ENCODE assay signal across 18 cellular contexts in the genomic region with DNA sequence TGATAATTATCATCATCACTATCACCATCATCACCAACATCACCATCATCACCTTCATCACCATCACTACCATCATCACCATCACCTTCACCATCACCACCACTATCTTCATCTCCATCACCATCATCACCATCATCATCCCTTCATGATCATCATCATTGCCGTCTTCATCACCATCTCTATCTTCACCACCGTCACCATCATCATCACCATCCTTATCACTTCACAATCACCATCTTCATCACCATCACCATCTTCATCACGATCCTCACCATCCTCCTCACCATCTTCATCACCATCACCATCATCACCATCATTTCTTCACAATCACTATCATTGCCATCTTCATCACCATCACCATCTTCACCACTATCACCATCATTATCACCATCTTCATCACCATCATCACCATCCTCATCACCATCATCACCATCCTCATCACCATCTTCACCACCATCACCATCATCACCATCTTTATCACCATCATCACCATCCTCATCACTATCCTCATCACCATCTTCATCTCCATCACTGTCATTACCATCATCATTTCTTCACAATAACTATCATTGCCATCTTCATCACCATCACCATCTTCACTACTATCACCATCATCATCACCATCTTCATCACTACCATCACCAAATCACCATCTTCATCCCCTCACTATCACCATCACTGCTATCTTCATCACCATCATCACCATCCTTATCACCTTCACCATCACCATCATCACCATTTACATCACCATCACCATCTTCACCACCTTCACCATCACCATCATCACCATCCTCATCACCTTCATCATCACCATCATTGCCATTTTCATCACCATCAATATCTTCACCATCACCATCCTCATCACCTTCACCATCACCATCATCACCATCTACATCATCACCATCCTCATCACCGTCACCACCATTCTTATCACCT.
DNase-seq lines count a peak whose midpoint lies in the region; ATAC-seq, FAIRE-seq and TF ChIP-seq lines count a peak whose summit lies in the region.
"Had no signal": no experiment of that assay in that cellular context is flagged by ENCODE, and none has a peak within 500 bp of the region (broad histone marks: within the 10 kb centered on the region; RNA-seq: fewer than 3 reads in every experiment).

No MANE protein-coding gene starts in this region.

- peaks cover 6% of the 10 kb centered on the region for H3K36me3 Mint-ChIP-seq in T-cell
- peaks cover 7% of the 10 kb centered on the region for H3K36me3 Mint-ChIP-seq in activated CD4-positive, alpha-beta memory T cell treated with anti-CD3 and anti-CD28 coated beads, Interleukin-2, amount 10 ng/mL, durations not matched to agents 7 days and 5 days (ENCODE audit: low read depth)

- WGBS in IMR-90 (ENCODE audit: extremely low coverage in 2 of 2, insufficient read length in 1 of 2), 2 experiments, result 77 to 100% methylated on average over 2 to 4 of the region's 4 CpGs
- WGBS in H1 (ENCODE audit: extremely low coverage in 1 of 2, insufficient coverage in 1 of 2, insufficient read length in 1 of 2, insufficient replicate concordance in 2 of 2, low coverage in 1 of 2, low lambda C conversion rate in 2 of 2, missing lambda C conversion rate in 1 of 2), 2 experiments, result 87 to 100% methylated on average over 3 to 4 of the region's 4 CpGs

- H3K79me2 ChIP-seq in H1 (ENCODE audit: control insufficient read depth in 1 of 2, insufficient read depth in 2 of 2, low read length in 2 of 2), result peaks cover 8 to 23% of the 10 kb centered on the region in 2 experiments; a peak in 3 of 4 replicates

- H3K4me1 Mint-ChIP-seq in T-cell, result no peaks in the 10 kb centered on the region
- no peaks in the 10 kb centered on the region for H3K4me1 Mint-ChIP-seq in activated CD4-positive, alpha-beta memory T cell treated with anti-CD3 and anti-CD28 coated beads, Interleukin-2, amount 10 ng/mL, durations not matched to agents 7 days and 5 days
- H3K4me1 Mint-ChIP-seq: B cell, H9 had no signal

- no peak overlapping the region for H3K4me3 ChIP-seq in IMR-90 (ENCODE audit: insufficient read depth, low read depth, low read length)
- H3K4me3 ChIP-seq in H1 (ENCODE audit: extremely low read depth in 1 of 4, insufficient read depth in 2 of 4, low read depth in 3 of 4, low read length in 4 of 4), result no peak overlapping the region
- H3K4me3 ChIP-seq: BLaER1 treated with 17β-estradiol and CSF1 and Interleukin-3, amounts not matched to agents 10 nM and 100 nM had no signal

- dilution Hi-C loops in IMR-90 (cut with HindIII; ENCODE audit: low sequenced_read_pairs, unreplicated experiment), result no loop called here

- H2BK12ac ChIP-seq in H1 (ENCODE audit: low read depth, low read length), result no peak overlapping the region; the same call in 1 of the 2 replicates

- H3K4me3 Mint-ChIP-seq in T-cell, result no peak overlapping the region
- H3K4me3 Mint-ChIP-seq in activated CD4-positive, alpha-beta memory T cell treated with anti-CD3 and anti-CD28 coated beads, Interleukin-2, amount 10 ng/mL, durations not matched to agents 7 days and 5 days, result no peak overlapping the region
- H3K4me3 Mint-ChIP-seq: B cell; CD8-positive, alpha-beta T cell; H9 had no signal

- H3K27ac Mint-ChIP-seq in T-cell, result no peak overlapping the region
- no peak overlapping the region for H3K27ac Mint-ChIP-seq in activated CD4-positive, alpha-beta memory T cell treated with anti-CD3 and anti-CD28 coated beads, Interleukin-2, amount 10 ng/mL, durations not matched to agents 7 days and 5 days
- H3K27ac Mint-ChIP-seq: B cell; CD8-positive, alpha-beta T cell; H9 had no signal

- H3K14ac ChIP-seq in IMR-90 (replicated peaks; ENCODE audit: low read depth, low read length) (no peak overlapping the region), H1 (ENCODE audit: insufficient read length) (no peak overlapping the region)

- CTCF ChIA-PET in IMR-90 (lab: Yijun Ruan, JAX) (no interaction called here), H1 (lab: Charles Lee; ENCODE audit: partially characterized antibody) (no interaction called here), T-cell (lab: Charles Lee) (no interaction called here)
- CTCF ChIA-PET in activated CD4-positive, alpha-beta memory T cell treated with anti-CD3 and anti-CD28 coated beads, Interleukin-2, amount 10 ng/mL, durations not matched to agents 7 days and 5 days (lab: Charles Lee), result no interaction called here

- H3K27ac ChIP-seq in IMR-90 (ENCODE audit: insufficient read depth, low read length), result no peak overlapping the region
- no peak overlapping the region for H3K27ac ChIP-seq in H1 (ENCODE audit: low read depth, low read length)
- H3K27ac ChIP-seq: BLaER1 treated with 17β-estradiol and CSF1 and Interleukin-3, amounts not matched to agents 10 nM and 100 nM; HL-60 had no signal

- H3K56ac ChIP-seq in IMR-90 (ENCODE audit: extremely low read depth, insufficient read depth, low read length) (no peak overlapping the region), H1 (replicated peaks; ENCODE audit: insufficient read length, low read depth, low read length) (peak overlapping the region; percentile 87)

- no peaks in the 10 kb centered on the region for H3K9me1 ChIP-seq in IMR-90 (ENCODE audit: insufficient read depth, low read length)

- intact Hi-C loops in IMR-90 (cut with micrococcal nuclease), result no loop called here

- no peak overlapping the region for H2AK5ac ChIP-seq in IMR-90 (ENCODE audit: low read depth, low read length)
- peak overlapping the region; percentile 26 for H2AK5ac ChIP-seq in H1 (ENCODE audit: low read depth, low read length)

- H3K9me3 ChIP-seq in IMR-90 (ENCODE audit: control insufficient read depth, insufficient read depth, low read length) (peaks cover 6% of the 10 kb centered on the region; the same call in 1 of the 2 replicates), H1 (ENCODE audit: insufficient read depth in 2 of 2, low read depth in 1 of 2, low read length in 1 of 2) (peaks cover 14 to 29% of the 10 kb centered on the region in 2 experiments)

- TF ChIP-seq CTCF in IMR-90 (conservative IDR thresholded peaks at IDR 0.05; ENCODE audit: low read depth, low read length) (no peak), H1 (IDR thresholded peaks at IDR 0.05; ENCODE audit: control extremely low read depth in 1 of 3, insufficient read depth in 1 of 3, low read depth in 1 of 3, low read length in 3 of 3) (no peak)

- H4K20me1 ChIP-seq in IMR-90 (ENCODE audit: insufficient read depth, low read length), result no peaks in the 10 kb centered on the region
- H4K20me1 ChIP-seq in H1 (replicated peaks in 1 of 2; ENCODE audit: control insufficient read depth in 1 of 2, insufficient read depth in 2 of 2, low read length in 2 of 2), result peaks cover 0 to 10% of the 10 kb centered on the region in 2 experiments
- H4K20me1 ChIP-seq: BLaER1 treated with 17β-estradiol and CSF1 and Interleukin-3, amounts not matched to agents 10 nM and 100 nM had no signal

- TF ChIP-seq POLR2A in GM12891 (IDR thresholded peaks at IDR 0.05; ENCODE audit: low read depth, low read length) (no peak), IMR-90 (IDR thresholded peaks at IDR 0.05; ENCODE audit: low read depth, low read length) (no peak), H1 (IDR thresholded peaks at IDR 0.05; ENCODE audit: control extremely low read depth in 1 of 2, low read depth in 2 of 2, low read length in 2 of 2) (no peak)

- POLR2A ChIA-PET in IMR-90 (lab: Charles Lee; ENCODE audit: unreplicated experiment), result no interaction called here
- POLR2A ChIA-PET in H1 (lab: Charles Lee; ENCODE audit: partially characterized antibody), result no interaction called here
- POLR2A ChIA-PET in T-cell (lab: Charles Lee), result no interaction called here
- POLR2A ChIA-PET in activated CD4-positive, alpha-beta memory T cell treated with anti-CD3 and anti-CD28 coated beads, Interleukin-2, amount 10 ng/mL, durations not matched to agents 7 days and 5 days (lab: Charles Lee), result no interaction called here

- no peak overlapping the region for H2AFZ ChIP-seq in IMR-90 (replicated peaks; ENCODE audit: low read length, poor library complexity)
- H2AFZ ChIP-seq in H1 (ENCODE audit: low read length), result no peak overlapping the region

- H2BK120ac ChIP-seq in IMR-90 (ENCODE audit: low read depth, low read length) (no peak overlapping the region), H1 (replicated peaks; ENCODE audit: low read depth, low read length) (no peak overlapping the region)

- H4K5ac ChIP-seq in IMR-90 (ENCODE audit: low read depth, low read length) (no peak overlapping the region), H1 (ENCODE audit: insufficient read length, low read depth, low read length) (no peak overlapping the region)

- H4K91ac ChIP-seq in IMR-90 (ENCODE audit: insufficient read depth, low read depth, low read length) (no peak overlapping the region), H1 (replicated peaks; ENCODE audit: insufficient read length, low read length) (no peak overlapping the region)

- ATAC-seq in IMR-90 (ENCODE audit: low read depth) (no peak), HG03469 (IDR thresholded peaks at IDR 0.05; ENCODE audit: unreplicated experiment) (no peak), T-cell (replicated peaks in 1 of 4) (no peak)
- ATAC-seq: CD8-positive, alpha-beta T cell had no signal

- H3K4ac ChIP-seq in IMR-90 (ENCODE audit: low read depth, low read length), result no peak overlapping the region
- H3K4ac ChIP-seq in H1 (replicated peaks; ENCODE audit: insufficient read length, low read depth, low read length), result no peak overlapping the region

- H3K79me1 ChIP-seq in IMR-90 (ENCODE audit: low read depth in 1 of 2, low read length in 2 of 2), result no peaks in the 10 kb centered on the region
- H3K79me1 ChIP-seq in H1 (ENCODE audit: low read depth, low read length), result 0 out of 2 replicates have a peak, but pooled peaks cover 5% of the 10 kb centered on the region

- no peak for DNase-seq in GM12891 (ENCODE audit: insufficient read length, low spot score)
- no peak for DNase-seq in IMR-90
- DNase-seq in H1 (ENCODE audit: low read depth in 1 of 2, low spot score in 2 of 2), result no peak
- no peak for DNase-seq in urothelium cell line (ENCODE audit: low spot score)
- no peak for DNase-seq in T-cell
- DNase-seq in activated CD4-positive, alpha-beta memory T cell treated with anti-CD3 and anti-CD28 coated beads, Interleukin-2, amount 10 ng/mL, durations not matched to agents 7 days and 5 days, result no peak
- DNase-seq: Calu3; CD8-positive, alpha-beta T cell; DMS 273 treated with DMSO at 0.1 percent for 48 hours; DMS53; DND-41; EL; GOT3; H9 had no signal

- FAIRE-seq in GM12891 (lab: Jason Lieb, UNC), result peak; percentile 65
- no peak for FAIRE-seq in H1 (lab: Jason Lieb, UNC)
- FAIRE-seq in urothelium cell line (lab: Jason Lieb, UNC), result peak; percentile 99

- H3K36me3 ChIP-seq in IMR-90 (ENCODE audit: control insufficient read depth, insufficient read depth, low read length) (no peaks in the 10 kb centered on the region), H1 (ENCODE audit: control insufficient read depth in 2 of 4, insufficient read depth in 4 of 4, low read length in 3 of 4) (peaks cover 0 to 6% (median 1%) of the 10 kb centered on the region in 4 experiments; a peak in 2 of 8 replicates)

- H3K27me3 ChIP-seq in IMR-90 (ENCODE audit: control insufficient read depth, insufficient read depth, low read length) (no peaks in the 10 kb centered on the region), H1 (replicated peaks in 1 of 4; ENCODE audit: control insufficient read depth in 3 of 4, extremely low read depth in 1 of 4, insufficient read depth in 3 of 4, low read length in 3 of 4) (no peaks in the 10 kb centered on the region)
- H3K27me3 ChIP-seq: BLaER1 treated with 17β-estradiol and CSF1 and Interleukin-3, amounts not matched to agents 10 nM and 100 nM had no signal

- H3K23ac ChIP-seq in IMR-90 (ENCODE audit: low read depth, low read length) (no peak overlapping the region), H1 (ENCODE audit: insufficient read length) (no peak overlapping the region)

- H4K8ac ChIP-seq in IMR-90 (ENCODE audit: low read depth in 2 of 2, low read length in 2 of 2), result no peak overlapping the region
- no peak overlapping the region for H4K8ac ChIP-seq in H1 (ENCODE audit: extremely low read depth, insufficient read depth, low read length)

- in situ Hi-C loops in IMR-90 (cut with MboI; ENCODE audit: low sequenced_read_pairs), result no loop called here

- H2AK9ac ChIP-seq in IMR-90 (replicated peaks; ENCODE audit: low read depth, low read length, poor library complexity), result no peak overlapping the region

- H3K4me1 ChIP-seq in IMR-90 (ENCODE audit: control insufficient read depth, insufficient read depth, low read length) (no peaks in the 10 kb centered on the region), H1 (replicated peaks in 1 of 4; ENCODE audit: control insufficient read depth in 3 of 4, insufficient read depth in 4 of 4, low read length in 3 of 4) (no peaks in the 10 kb centered on the region)

- H2BK20ac ChIP-seq in IMR-90 (ENCODE audit: low read depth, low read length) (no peak overlapping the region), H1 (ENCODE audit: low read length) (no peak overlapping the region)

- no TSS peak for BruUV-seq in IMR-90 (replicated peaks; lab: Mats Ljungman, UMichigan)

- peaks cover 20% of the 10 kb centered on the region; the same call in 1 of the 2 replicates for H3K23me2 ChIP-seq in H1 (ENCODE audit: low read depth, low read length)

- H3K18ac ChIP-seq in IMR-90 (ENCODE audit: low read depth, low read length) (no peak overlapping the region), H1 (ENCODE audit: extremely low read depth, low read length) (no peak overlapping the region)

- no peaks in the 10 kb centered on the region for H3K27me3 Mint-ChIP-seq in T-cell
- H3K27me3 Mint-ChIP-seq in activated CD4-positive, alpha-beta memory T cell treated with anti-CD3 and anti-CD28 coated beads, Interleukin-2, amount 10 ng/mL, durations not matched to agents 7 days and 5 days, result no peaks in the 10 kb centered on the region
- H3K27me3 Mint-ChIP-seq: B cell had no signal

- no peaks in the 10 kb centered on the region for H3K9me3 Mint-ChIP-seq in T-cell
- H3K9me3 Mint-ChIP-seq in activated CD4-positive, alpha-beta memory T cell treated with anti-CD3 and anti-CD28 coated beads, Interleukin-2, amount 10 ng/mL, durations not matched to agents 7 days and 5 days, result peaks cover 6% of the 10 kb centered on the region
- H3K9me3 Mint-ChIP-seq: CD8-positive, alpha-beta T cell had no signal

- H3K4me2 ChIP-seq in IMR-90 (ENCODE audit: low read depth, low read length) (no peak overlapping the region), H1 (ENCODE audit: insufficient read depth in 1 of 2, low read depth in 2 of 2, low read length in 2 of 2) (no peak overlapping the region)
- H3K4me2 ChIP-seq: BLaER1 treated with 17β-estradiol and CSF1 and Interleukin-3, amounts not matched to agents 10 nM and 100 nM had no signal

- TF ChIP-seq EP300 in H1 (IDR thresholded peaks at IDR 0.05; ENCODE audit: borderline replicate concordance in 1 of 2, low read depth in 2 of 2, low read length in 2 of 2), result no peak

- H3K9ac ChIP-seq in IMR-90 (ENCODE audit: low read depth, low read length) (no peak overlapping the region), H1 (replicated peaks in 1 of 4; ENCODE audit: extremely low read depth in 1 of 4, low read depth in 3 of 4, low read length in 3 of 4) (no peak overlapping the region)
- H3K9ac ChIP-seq: BLaER1 treated with 17β-estradiol and CSF1 and Interleukin-3, amounts not matched to agents 10 nM and 100 nM had no signal

- H2BK5ac ChIP-seq in IMR-90 (ENCODE audit: low read depth, low read length, poor library complexity, severe bottlenecking), result peak overlapping the region; percentile 58
- H2BK5ac ChIP-seq in H1 (ENCODE audit: low read depth, low read length), result 0 out of 2 replicates have a peak overlapping the region, but pooled peaks have one; percentile 12

- no peak overlapping the region for H2BK15ac ChIP-seq in IMR-90 (ENCODE audit: low read depth, low read length)
- no peak overlapping the region for H2BK15ac ChIP-seq in H1 (ENCODE audit: low read length)

- TF ChIP-seq RAD21 in IMR-90 (IDR thresholded peaks at IDR 0.05; ENCODE audit: low read length) (no peak), H1 (IDR thresholded peaks at IDR 0.05 in 1 of 2, conservative IDR thresholded peaks at IDR 0.05 in 1 of 2; ENCODE audit: low read depth in 2 of 2, low read length in 2 of 2) (no peak)
